In the genomic region with DNA sequence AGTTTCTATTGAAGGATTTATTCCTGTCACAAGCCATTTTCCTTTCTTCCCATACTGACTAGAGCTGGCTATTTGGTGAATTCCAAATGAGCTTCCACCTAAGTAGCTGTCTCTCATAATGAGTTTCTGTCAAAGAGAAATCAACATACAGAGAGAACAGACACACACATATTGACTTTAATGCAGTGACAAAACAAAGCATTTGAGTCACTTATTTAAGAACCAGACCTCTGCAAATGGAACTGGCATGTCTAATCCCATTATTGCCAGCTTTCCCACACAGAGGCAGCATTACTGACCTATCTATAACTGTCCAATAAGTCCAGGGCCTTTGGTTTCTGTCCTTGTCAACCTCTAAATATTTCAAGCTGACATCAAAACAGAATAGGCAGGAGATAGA, we compare ENCODE assay signal across 1 cellular context.
TF ChIP-seq lines count a peak whose summit lies in the region.

No MANE protein-coding gene starts in this region.

TF ChIP-seq in GM23338, 12 proteins besides CTCF, POLR2A, EP300 and RAD21 (continued from another document):
- TF ChIP-seq ZNF114 (CRISPR knock-in tag; IDR thresholded peaks at IDR 0.05) (no peak), POLR2AphosphoS5 (IDR thresholded peaks at IDR 0.05; ENCODE audit: low read depth) (no peak), ETS1 (IDR thresholded peaks at IDR 0.05) (no peak), JUNB (IDR thresholded peaks at IDR 0.05; ENCODE audit: unreplicated experiment) (no peak), CREB1 (CRISPR knock-in tag; IDR thresholded peaks at IDR 0.05; ENCODE audit: low read depth) (no peak), EZH2phosphoT487 (IDR thresholded peaks at IDR 0.05; ENCODE audit: unreplicated experiment) (no peak)
- TF ChIP-seq, protein P1, sequence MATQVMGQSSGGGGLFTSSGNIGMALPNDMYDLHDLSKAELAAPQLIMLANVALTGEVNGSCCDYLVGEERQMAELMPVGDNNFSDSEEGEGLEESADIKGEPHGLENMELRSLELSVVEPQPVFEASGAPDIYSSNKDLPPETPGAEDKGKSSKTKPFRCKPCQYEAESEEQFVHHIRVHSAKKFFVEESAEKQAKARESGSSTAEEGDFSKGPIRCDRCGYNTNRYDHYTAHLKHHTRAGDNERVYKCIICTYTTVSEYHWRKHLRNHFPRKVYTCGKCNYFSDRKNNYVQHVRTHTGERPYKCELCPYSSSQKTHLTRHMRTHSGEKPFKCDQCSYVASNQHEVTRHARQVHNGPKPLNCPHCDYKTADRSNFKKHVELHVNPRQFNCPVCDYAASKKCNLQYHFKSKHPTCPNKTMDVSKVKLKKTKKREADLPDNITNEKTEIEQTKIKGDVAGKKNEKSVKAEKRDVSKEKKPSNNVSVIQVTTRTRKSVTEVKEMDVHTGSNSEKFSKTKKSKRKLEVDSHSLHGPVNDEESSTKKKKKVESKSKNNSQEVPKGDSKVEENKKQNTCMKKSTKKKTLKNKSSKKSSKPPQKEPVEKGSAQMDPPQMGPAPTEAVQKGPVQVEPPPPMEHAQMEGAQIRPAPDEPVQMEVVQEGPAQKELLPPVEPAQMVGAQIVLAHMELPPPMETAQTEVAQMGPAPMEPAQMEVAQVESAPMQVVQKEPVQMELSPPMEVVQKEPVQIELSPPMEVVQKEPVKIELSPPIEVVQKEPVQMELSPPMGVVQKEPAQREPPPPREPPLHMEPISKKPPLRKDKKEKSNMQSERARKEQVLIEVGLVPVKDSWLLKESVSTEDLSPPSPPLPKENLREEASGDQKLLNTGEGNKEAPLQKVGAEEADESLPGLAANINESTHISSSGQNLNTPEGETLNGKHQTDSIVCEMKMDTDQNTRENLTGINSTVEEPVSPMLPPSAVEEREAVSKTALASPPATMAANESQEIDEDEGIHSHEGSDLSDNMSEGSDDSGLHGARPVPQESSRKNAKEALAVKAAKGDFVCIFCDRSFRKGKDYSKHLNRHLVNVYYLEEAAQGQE (IDR thresholded peaks at IDR 0.05; ENCODE audit: unreplicated experiment): no peak
